In the genomic region with DNA sequence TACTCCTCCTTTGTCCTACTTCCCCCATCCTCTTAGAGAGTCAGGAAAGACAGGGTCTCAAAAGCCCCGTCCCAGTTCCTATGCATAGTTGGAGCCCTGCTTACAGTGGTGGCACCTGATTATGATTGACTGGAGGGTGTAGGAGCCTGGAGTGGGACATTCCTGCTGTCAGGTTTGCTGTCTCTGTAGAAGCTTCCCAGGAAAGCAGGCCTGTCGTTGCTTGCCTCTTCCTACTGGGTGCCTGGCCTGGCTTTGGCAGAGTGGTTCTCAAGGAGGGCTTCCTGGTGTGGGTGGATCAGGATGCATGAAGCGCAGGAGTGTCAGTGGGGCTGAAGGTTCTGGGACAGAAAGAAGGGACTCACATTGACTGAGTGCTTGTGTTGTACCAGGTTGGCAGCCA, we compare ENCODE assay signal across 32 cellular contexts. TPM values are rescaled to one million over a fixed set of nuclear protein-coding genes. Genes with fewer than 3 reads are reported as not detected.
"Had no signal": no experiment of that assay in that cellular context is flagged by ENCODE, and none has a peak within 500 bp of the region (broad histone marks: within the 10 kb centered on the region; RNA-seq: fewer than 3 reads in every experiment).

No MANE protein-coding gene starts in this region.

- ATAC-seq: esophagus mucosa, gastrocnemius medialis, heart right ventricle, left cardiac atrium, left lung, left ventricle myocardium superior, lower lobe of right lung, mucosa of descending colon had no signal

- H3K27ac ChIP-seq: coronary artery, dorsolateral prefrontal cortex, epithelial cell of prostate, esophagus squamous epithelium, gastrocnemius medialis, heart right ventricle, left lung, lower lobe of right lung had no signal

- H3K4me3 ChIP-seq: coronary artery, dorsolateral prefrontal cortex, esophagus squamous epithelium, gastrocnemius medialis, heart right ventricle, left lung, lower lobe of right lung, mucosa of descending colon had no signal

- H3K27me3 ChIP-seq: esophagus squamous epithelium, gastrocnemius medialis, heart right ventricle, left lung had no signal

- H3K27ac Mint-ChIP-seq: mesothelial cell of epicardium, naive B cell had no signal

- DNase-seq: dermis blood vessel endothelial cell; dorsolateral prefrontal cortex; effector CD4-positive, alpha-beta T cell; effector memory CD4-positive, alpha-beta T cell; erythroblast; esophagus squamous epithelium; foreskin fibroblast; foreskin melanocyte; gastrocnemius medialis; glutamatergic neuron; head of caudate nucleus; heart right ventricle; hippocampal formation; left cardiac atrium; left lung; left ventricle myocardium superior; lower lobe of right lung; mesenchymal stem cell; mucosa of descending colon; naive B cell had no signal

- H3K9me3 ChIP-seq: esophagus squamous epithelium, gastrocnemius medialis, heart right ventricle, left lung, lower lobe of right lung, mucosa of descending colon had no signal

- H3K4me1 ChIP-seq: left lung had no signal

- H3K27me3 Mint-ChIP-seq: naive B cell had no signal

- FAIRE-seq: colon, endometrium, islet of Langerhans, keratinocyte had no signal

- H3K4me3 Mint-ChIP-seq: mesothelial cell of epicardium had no signal

RNA-seq across cellular contexts. Expression of a gene that starts 14.3 kb away (rescaled TPM):
- total RNA-seq: dermis blood vessel endothelial cell, dorsolateral prefrontal cortex, esophagus mucosa, esophagus squamous epithelium, gastrocnemius medialis, heart right ventricle, kidney epithelial cell, left cardiac atrium, left lung, left ventricle myocardium superior, lower lobe of right lung, lung microvascular endothelial cell, mesenteric fat pad, mucosa of descending colon, myocyte had no signal
- polyA plus RNA-seq: heart right ventricle, keratinocyte had no signal
